Comparison of ENCODE assay signal across 18 cellular contexts in the genomic region with DNA sequence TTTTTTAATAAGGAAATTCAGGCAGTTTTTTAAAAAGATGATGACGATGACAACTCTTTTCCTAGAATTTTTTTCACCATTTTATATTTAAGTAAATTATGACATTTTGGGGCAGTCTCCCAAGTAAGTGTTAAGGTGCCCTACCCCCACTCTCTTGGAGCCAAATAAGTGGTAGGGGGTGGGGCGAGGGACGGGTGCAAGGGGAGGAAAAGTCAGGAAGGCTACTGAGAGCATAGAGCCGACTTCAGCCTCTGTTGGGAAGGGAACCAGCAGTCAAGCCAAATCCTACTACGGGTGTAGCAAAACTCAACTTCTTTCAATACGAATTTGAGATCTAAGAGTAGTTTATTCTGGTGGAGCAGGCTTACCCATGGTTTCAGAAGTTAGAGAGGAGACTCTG. TPM values are rescaled to one million over a fixed set of nuclear protein-coding genes. Genes with fewer than 3 reads are reported as not detected.
DNase-seq lines count a peak whose midpoint lies in the region; ATAC-seq and TF ChIP-seq lines count a peak whose summit lies in the region.
"Had no signal": no experiment of that assay in that cellular context is flagged by ENCODE, and none has a peak within 500 bp of the region (broad histone marks: within the 10 kb centered on the region; RNA-seq: fewer than 3 reads in every experiment).

No MANE protein-coding gene starts in this region.

- H4K20me1 ChIP-seq in H9 (ENCODE audit: control insufficient read depth, insufficient read depth, insufficient read length), result no peaks in the 10 kb centered on the region

- H3K79me1 ChIP-seq in H9 (ENCODE audit: insufficient read depth, low read depth, low read length, poor library complexity, severe bottlenecking) (no peaks in the 10 kb centered on the region), mesenchymal stem cell (replicated peaks; ENCODE audit: low read length, poor library complexity, severe bottlenecking) (peaks cover 6% of the 10 kb centered on the region)

- no peak overlapping the region for H2BK120ac ChIP-seq in H9 (ENCODE audit: low read depth, low read length, poor library complexity, severe bottlenecking)
- no peak overlapping the region for H2BK120ac ChIP-seq in mesenchymal stem cell (ENCODE audit: low read depth, low read length)

- H3K4me1 Mint-ChIP-seq in H9, result peaks cover 39 to 42% of the 10 kb centered on the region in 2 experiments
- peaks cover 29% of the 10 kb centered on the region for H3K4me1 Mint-ChIP-seq in endodermal cell

- H3K9me3 ChIP-seq in H9 (ENCODE audit: control insufficient read depth, low read depth, low read length), result no peaks in the 10 kb centered on the region
- peaks cover 12% of the 10 kb centered on the region for H3K9me3 ChIP-seq in endodermal cell (ENCODE audit: control insufficient read depth, low read length)
- H3K9me3 ChIP-seq in mesenchymal stem cell (ENCODE audit: control insufficient read depth, low read length), result peaks cover 14% of the 10 kb centered on the region
- H3K9me3 ChIP-seq in transverse colon, result peaks cover 6 to 8% of the 10 kb centered on the region in 2 donors
- H3K9me3 ChIP-seq: BE2C, SJSA1 had no signal

- no peak overlapping the region for H2BK5ac ChIP-seq in H9 (ENCODE audit: insufficient read length, low read length)
- no peak overlapping the region for H2BK5ac ChIP-seq in mesenchymal stem cell (ENCODE audit: low read depth, low read length, poor library complexity, severe bottlenecking)

- in situ Hi-C loops in transverse colon (cut with MboI; ENCODE audit: low pct_ligation_motif_present in 1 of 4, low pct_unique_long_range_greater_than_20kb in 1 of 4, low sequenced_read_pairs in 3 of 4), result no loop called here

- DNase-seq in H9 (no peak), endodermal cell (no peak), mesenchymal stem cell (no peak), transverse colon (no peak), omental fat pad (ENCODE audit: low spot score) (no peak), NCI-H345 (lab: John Stamatoyannopoulos, UW) (no peak)
- no peak for DNase-seq in effector CD8-positive, alpha-beta T cell (lab: John Stamatoyannopoulos, UW)
- DNase-seq in activated CD4-positive, alpha-beta T cell treated with anti-CD3 and anti-CD28 coated beads, Interleukin-2, amount 50 U/mL, for 4 hours, result no peak
- DNase-seq: BE2C, NCI-H1417, NCI-H2081 treated with DMSO at 0.1 percent for 48 hours, NCI-H2171 treated with DMSO at 0.1 percent for 48 hours, NCI-H446, NCI-H526 had no signal

- H3K23ac ChIP-seq in H9 (ENCODE audit: insufficient read length, low read depth, low read length) (no peak overlapping the region), mesenchymal stem cell (ENCODE audit: low read length in 2 of 2) (no peak overlapping the region)

- TF ChIP-seq CTCF in H9 (conservative IDR thresholded peaks at IDR 0.05) (no peak), endodermal cell (conservative IDR thresholded peaks at IDR 0.05) (no peak), transverse colon (IDR thresholded peaks at IDR 0.05) (no peak), omental fat pad (IDR thresholded peaks at IDR 0.05) (no peak)

- no peak overlapping the region for H2BK15ac ChIP-seq in H9 (ENCODE audit: low read depth, low read length)
- no peak overlapping the region for H2BK15ac ChIP-seq in mesenchymal stem cell (ENCODE audit: low read depth, poor library complexity, severe bottlenecking)

- no CpG with 5 or more reads among the region's 6 CpGs for WGBS in H9 (ENCODE audit: extremely low coverage, insufficient read length, low lambda C conversion rate)
- WGBS in endodermal cell (ENCODE audit: insufficient coverage in 1 of 2, insufficient read length in 1 of 2), 2 experiments, result 67 to 71% methylated on average over 5 of the region's 6 CpGs
- WGBS in mesenchymal stem cell, result 67% methylated on average over 5 of the region's 6 CpGs
- WGBS in transverse colon (ENCODE audit: low coverage in 1 of 2), 2 donors, result 81 to 87% methylated on average over 6 of the region's 6 CpGs

- H2BK20ac ChIP-seq in H9 (ENCODE audit: low read depth, low read length, poor library complexity, severe bottlenecking), result no peak overlapping the region

- ATAC-seq in omental fat pad (ENCODE audit: low FRiP score), result no peak
- ATAC-seq: A549, Right ventricle myocardium inferior had no signal

- no peak overlapping the region for H3T11ph ChIP-seq in H9 (ENCODE audit: low read length)

- H2AK5ac ChIP-seq in H9 (ENCODE audit: insufficient read length, low read length), result no peak overlapping the region
- no peak overlapping the region for H2AK5ac ChIP-seq in mesenchymal stem cell (ENCODE audit: low read length, severe bottlenecking)

- H3K27ac ChIP-seq in H9 (ENCODE audit: insufficient read length, low read depth, low read length) (no peak overlapping the region), endodermal cell (ENCODE audit: low read depth, low read length) (no peak overlapping the region), mesenchymal stem cell (ENCODE audit: low read length, poor library complexity, severe bottlenecking) (no peak overlapping the region), transverse colon (peak overlapping the region in 3 of 4 donors; percentile 10 to 40 (median 17))
- H3K27ac ChIP-seq: A549, SJSA1 had no signal

- H3K27ac Mint-ChIP-seq in H9 (peak overlapping the region in 2 of 3 experiments; percentile 51 to 74; a peak in 4 of 7 replicates), endodermal cell (peak overlapping the region; percentile 26)
- H3K27ac Mint-ChIP-seq: IgD-negative memory B cell had no signal

- H3K4me2 ChIP-seq in H9 (ENCODE audit: insufficient read depth, insufficient read length, low read length) (no peak overlapping the region), mesenchymal stem cell (ENCODE audit: low read length, poor library complexity, severe bottlenecking) (no peak overlapping the region)
- H3K4me2 ChIP-seq: A549 had no signal

- H3K27me3 ChIP-seq in H9 (ENCODE audit: insufficient read depth, low read length) (no peaks in the 10 kb centered on the region), endodermal cell (ENCODE audit: control insufficient read depth, insufficient read depth, low read length, poor library complexity, severe bottlenecking) (no peaks in the 10 kb centered on the region), mesenchymal stem cell (ENCODE audit: control insufficient read depth in 1 of 2, insufficient read depth in 1 of 2, low read length in 2 of 2) (no peaks in the 10 kb centered on the region), transverse colon (no peaks in the 10 kb centered on the region)
- H3K27me3 ChIP-seq: BE2C, SJSA1 had no signal

- intact Hi-C loops in transverse colon (cut with DNase I; ENCODE audit: low total_unique reads), result no loop called here

- H3K4me3 Mint-ChIP-seq in H9, result no peak overlapping the region
- peak overlapping the region; percentile 7 for H3K4me3 Mint-ChIP-seq in endodermal cell
- H3K4me3 Mint-ChIP-seq: IgD-negative memory B cell had no signal

- H3K4me1 ChIP-seq in H9 (ENCODE audit: insufficient read depth, low read length) (peaks cover 13% of the 10 kb centered on the region; the same call in 1 of the 2 replicates), endodermal cell (ENCODE audit: control insufficient read depth, insufficient read depth, low read length) (no peaks in the 10 kb centered on the region), mesenchymal stem cell (ENCODE audit: control insufficient read depth, insufficient read depth, low read depth, low read length) (peaks cover 6% of the 10 kb centered on the region), transverse colon (peaks cover 0 to 12% (median 10%) of the 10 kb centered on the region in 4 donors)
- H3K4me1 ChIP-seq: BE2C had no signal

- H3K4me3 ChIP-seq in endodermal cell (ENCODE audit: low read length) (no peak overlapping the region), mesenchymal stem cell (ENCODE audit: insufficient read depth in 1 of 2, low read depth in 1 of 2, low read length in 2 of 2) (no peak overlapping the region), transverse colon (no peak overlapping the region)
- H3K4me3 ChIP-seq: A549, SJSA1 had no signal

- H3K36me3 ChIP-seq in endodermal cell (ENCODE audit: control insufficient read depth, insufficient read depth, low read length), result no peaks in the 10 kb centered on the region
- no peaks in the 10 kb centered on the region for H3K36me3 ChIP-seq in mesenchymal stem cell (ENCODE audit: control insufficient read depth in 1 of 2, insufficient read depth in 2 of 2, low read depth in 1 of 2, low read length in 2 of 2)
- H3K36me3 ChIP-seq in transverse colon, result no peaks in the 10 kb centered on the region
- H3K36me3 ChIP-seq: BE2C, SJSA1 had no signal

- H3K36me3 Mint-ChIP-seq in H9 (ENCODE audit: insufficient read depth in 1 of 3, low read depth in 3 of 3) (peaks cover 10 to 29% (median 16%) of the 10 kb centered on the region in 3 experiments), endodermal cell (ENCODE audit: low read depth) (peaks cover 17% of the 10 kb centered on the region)

- H3K9ac ChIP-seq in H9 (ENCODE audit: extremely low read depth, insufficient read length, low read length), result no peak overlapping the region
- no peak overlapping the region for H3K9ac ChIP-seq in endodermal cell (ENCODE audit: extremely low read depth, low read length, poor library complexity, severe bottlenecking)
- peak overlapping the region; percentile 76 for H3K9ac ChIP-seq in mesenchymal stem cell (ENCODE audit: low read length)

- H3K18ac ChIP-seq in H9 (ENCODE audit: insufficient read length, low read depth, low read length), result no peak overlapping the region
- H3K18ac ChIP-seq in mesenchymal stem cell (ENCODE audit: low read depth in 1 of 2, low read length in 2 of 2), result no peak overlapping the region

- H3K14ac ChIP-seq in H9 (ENCODE audit: insufficient read depth, low read length) (no peak overlapping the region), mesenchymal stem cell (ENCODE audit: low read length in 2 of 2) (no peak overlapping the region)

- no peak overlapping the region for H3K56ac ChIP-seq in H9 (ENCODE audit: insufficient read length, low read depth, low read length)

- TF ChIP-seq EP300 in transverse colon (IDR thresholded peaks at IDR 0.05; ENCODE audit: low read depth), result no peak

- H4K5ac ChIP-seq in H9 (ENCODE audit: insufficient read length, low read depth, low read length), result no peak overlapping the region

- H3K27me3 Mint-ChIP-seq in H9 (ENCODE audit: low read depth) (no peaks in the 10 kb centered on the region), endodermal cell (ENCODE audit: insufficient read depth) (no peaks in the 10 kb centered on the region)
- H3K27me3 Mint-ChIP-seq: IgD-negative memory B cell had no signal

- H4K91ac ChIP-seq in H9 (ENCODE audit: insufficient read length, low read depth, low read length) (no peak overlapping the region), mesenchymal stem cell (ENCODE audit: low read length) (no peak overlapping the region)

- no peak overlapping the region for H3K4ac ChIP-seq in H9 (ENCODE audit: low read depth, low read length)
- H3K4ac ChIP-seq in mesenchymal stem cell (ENCODE audit: low read depth in 1 of 2, low read length in 2 of 2), result no peak overlapping the region

- H3K9me3 Mint-ChIP-seq in H9 (peaks cover 10 to 17% of the 10 kb centered on the region in 2 experiments), endodermal cell (peaks cover 17% of the 10 kb centered on the region)

- no peak for TF ChIP-seq POLR2A in transverse colon (IDR thresholded peaks at IDR 0.05)

- H2BK12ac ChIP-seq in H9 (ENCODE audit: insufficient read length, low read depth, low read length), result no peak overlapping the region
- peak overlapping the region in 1 of 2 experiments; percentile 39 for H2BK12ac ChIP-seq in mesenchymal stem cell (ENCODE audit: low read length in 2 of 2)

- no peaks in the 10 kb centered on the region for H3K23me2 ChIP-seq in H9 (ENCODE audit: insufficient read length, low read depth, low read length, poor library complexity, severe bottlenecking)

- H3K79me2 ChIP-seq in H9 (ENCODE audit: insufficient read depth, low read length), result no peaks in the 10 kb centered on the region

- H2AFZ ChIP-seq in H9 (ENCODE audit: low read length) (no peak overlapping the region), mesenchymal stem cell (ENCODE audit: low read depth, low read length) (no peak overlapping the region)

- H4K8ac ChIP-seq in H9 (replicated peaks; ENCODE audit: insufficient read length, low read depth, low read length) (no peak overlapping the region), mesenchymal stem cell (ENCODE audit: low read length) (no peak overlapping the region)

RNA-seq across cellular contexts. Expression of gene KIZ, which starts 54.4 kb away (rescaled TPM):
- 29.3 and 41.0 TPM in 2 replicates for total RNA-seq in H9 (2021)
- total RNA-seq in endodermal cell, result 10 to 100 TPM; 50.3 to 50.8 TPM
- polyA plus RNA-seq in endodermal cell (2013, experiment 1 of 2), result 13.4 TPM
- polyA plus RNA-seq in endodermal cell (2013, experiment 2 of 2), result 14.1 TPM
- polyA plus RNA-seq in mesenchymal stem cell (2013, experiment 1 of 2), result 12.6 TPM
- 10.5 TPM for polyA plus RNA-seq in mesenchymal stem cell (2013, experiment 2 of 2)
- 10 to 100 TPM; 24.3 to 95.9 (median 36.9) TPM for total RNA-seq in transverse colon
- 10 to 100 TPM; 19.1 to 33.7 (median 23.7) TPM for total RNA-seq in omental fat pad

Comparison
In these comparisons a context has a peak if more than half of its experiments do, and no peak if none do; other contexts are left out.
1. H3K27ac ChIP-seq: peak in transverse colon (3 of 4); none in H9 (single experiment), endodermal cell (single experiment) and mesenchymal stem cell (single experiment).